ENCODE assay signal across 10 cellular contexts in the genomic region with DNA sequence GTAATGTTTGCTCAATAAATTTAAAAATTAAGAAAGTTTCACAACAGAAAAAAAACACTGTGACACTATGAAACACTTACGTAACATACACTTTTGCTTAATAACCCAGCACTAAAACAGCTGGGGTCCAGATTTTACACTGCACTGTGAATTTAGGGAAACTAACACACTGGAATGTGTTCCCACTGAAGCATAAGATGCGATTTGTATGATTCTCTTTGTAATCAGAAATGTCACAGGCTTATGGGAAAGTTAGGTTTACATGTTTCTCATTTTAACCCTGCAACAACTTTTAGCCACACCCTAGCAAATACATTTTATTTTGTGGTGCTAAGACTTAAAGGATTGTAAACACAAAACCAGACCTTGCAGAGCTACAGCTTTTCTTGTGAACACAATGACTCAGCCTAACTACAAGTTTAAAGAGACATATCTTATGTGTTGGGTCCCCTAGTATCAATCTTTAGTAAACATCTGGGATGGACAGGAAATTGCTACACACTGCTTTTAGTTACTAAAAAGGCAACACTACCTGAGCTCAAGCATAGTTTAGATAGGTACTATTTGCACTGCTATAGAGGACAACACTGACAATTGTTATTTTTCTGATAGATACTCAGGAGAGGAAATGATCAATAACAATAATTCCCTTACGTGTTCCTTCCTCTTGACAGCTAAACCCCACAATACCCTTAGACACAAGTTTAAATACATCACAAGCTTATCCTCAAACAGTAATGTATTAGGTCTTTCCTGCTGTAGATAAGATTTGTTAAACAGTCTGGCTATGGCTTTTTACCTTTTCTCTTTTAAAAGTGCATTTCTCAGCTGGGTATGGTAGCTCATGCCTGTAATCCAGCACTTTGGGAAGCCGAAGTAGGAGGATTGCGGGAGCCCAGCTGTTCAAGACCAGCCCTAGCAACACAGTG. TPM values are rescaled to one million over a fixed set of nuclear protein-coding genes. Genes with fewer than 3 reads are reported as not detected.
DNase-seq lines count a peak whose midpoint lies in the region; ATAC-seq, FAIRE-seq and TF ChIP-seq lines count a peak whose summit lies in the region.
"Had no signal": no experiment of that assay in that cellular context is flagged by ENCODE, and none has a peak within 500 bp of the region (broad histone marks: within the 10 kb centered on the region; RNA-seq: fewer than 3 reads in every experiment).

No MANE protein-coding gene starts in this region.

- H3K36me3 Mint-ChIP-seq in activated CD8-positive, alpha-beta memory T cell treated with anti-CD3 and anti-CD28 coated beads, Interleukin-2, amount 10 ng/mL, durations not matched to agents 7 days and 5 days = peaks cover 2% of the 10 kb centered on the region

- peak overlapping the region; percentile 54 for H2AK5ac ChIP-seq in IMR-90 (ENCODE audit: low read depth, low read length)

- H3K56ac ChIP-seq in IMR-90 (ENCODE audit: extremely low read depth, insufficient read depth, low read length) = no peak overlapping the region

- peaks cover 19 to 41% of the 10 kb centered on the region in 2 experiments; a peak in 3 of 4 replicates for H3K79me1 ChIP-seq in IMR-90 (ENCODE audit: low read depth in 1 of 2, low read length in 2 of 2)

- no peaks in the 10 kb centered on the region; the same call in 1 of the 2 replicates for H4K20me1 ChIP-seq in IMR-90 (ENCODE audit: insufficient read depth, low read length)

- peak overlapping the region; percentile 71; the same call in 1 of the 2 replicates for H3K4ac ChIP-seq in IMR-90 (ENCODE audit: low read depth, low read length)

- intact Hi-C loops in IMR-90 (cut with micrococcal nuclease) = no loop called here

- peaks cover 6% of the 10 kb centered on the region for H3K9me1 ChIP-seq in IMR-90 (ENCODE audit: insufficient read depth, low read length)

- H3K4me3 ChIP-seq in BJ (ENCODE audit: low read depth, low read length) (no peak overlapping the region), IMR-90 (ENCODE audit: insufficient read depth, low read depth, low read length) (no peak overlapping the region), choroid plexus epithelial cell (ENCODE audit: low read depth, low read length) (no peak overlapping the region)
- H3K4me3 ChIP-seq: HAP-1 had no signal

- POLR2A ChIA-PET in BJ (lab: Charles Lee) = interaction anchor here (0.8 kb wide), 1 partner anchor 236 kb away, joined by 3 read pairs; no protein-coding TSS in a partner anchor
- POLR2A ChIA-PET in IMR-90 (lab: Charles Lee; ENCODE audit: unreplicated experiment) = no interaction called here

- peak overlapping the region; percentile 93 for H3K18ac ChIP-seq in IMR-90 (ENCODE audit: low read depth, low read length)

- H3K27me3 ChIP-seq in BJ (ENCODE audit: control insufficient read depth, insufficient read depth, low read length) (no peaks in the 10 kb centered on the region), IMR-90 (ENCODE audit: control insufficient read depth, insufficient read depth, low read length) (no peaks in the 10 kb centered on the region)

- H2AK9ac ChIP-seq in IMR-90 (replicated peaks; ENCODE audit: low read depth, low read length, poor library complexity) = no peak overlapping the region

- H3K9me3 ChIP-seq in IMR-90 (ENCODE audit: control insufficient read depth, insufficient read depth, low read length) = no peaks in the 10 kb centered on the region
- H3K9me3 ChIP-seq: HAP-1 had no signal

- WGBS in IMR-90 (ENCODE audit: extremely low coverage in 2 of 2, insufficient read length in 1 of 2), 2 experiments = no CpG with 5 or more reads among the region's 5 CpGs

- peak overlapping the region; percentile 75 for H2BK5ac ChIP-seq in IMR-90 (ENCODE audit: low read depth, low read length, poor library complexity, severe bottlenecking)

- dilution Hi-C loops in IMR-90 (cut with HindIII; ENCODE audit: low sequenced_read_pairs, unreplicated experiment) = no loop called here

- H4K91ac ChIP-seq in IMR-90 (ENCODE audit: insufficient read depth, low read depth, low read length) = 0 out of 2 replicates have a peak overlapping the region, but pooled peaks have one; percentile 26

- H4K5ac ChIP-seq in IMR-90 (ENCODE audit: low read depth, low read length) = peak overlapping the region; percentile 92

- TF ChIP-seq CTCF in BJ (IDR thresholded peaks at IDR 0.05; ENCODE audit: insufficient read depth, low read depth, low read length) (no peak), IMR-90 (conservative IDR thresholded peaks at IDR 0.05; ENCODE audit: low read depth, low read length) (no peak), choroid plexus epithelial cell (conservative IDR thresholded peaks at IDR 0.05; ENCODE audit: low read depth, low read length) (no peak)

- in situ Hi-C loops in IMR-90 (cut with MboI; ENCODE audit: low sequenced_read_pairs) = no loop called here

- H3K36me3 ChIP-seq in BJ (ENCODE audit: control insufficient read depth, insufficient read depth, low read length) (no peaks in the 10 kb centered on the region), IMR-90 (ENCODE audit: control insufficient read depth, insufficient read depth, low read length) (no peaks in the 10 kb centered on the region)
- H3K36me3 ChIP-seq: HAP-1 had no signal

- CTCF ChIA-PET in BJ (lab: Yijun Ruan, JAX) (interaction anchor here (0.6 to 1.7 kb wide), 5 partner anchors 23 to 353 kb away, joined by 3 to 5 read pairs (median 3); no protein-coding TSS in a partner anchor), IMR-90 (lab: Yijun Ruan, JAX) (interaction anchor here (0.8 to 2.2 kb wide), 4 partner anchors 23 to 44 kb away, joined by 3 to 6 read pairs (median 4); no protein-coding TSS in a partner anchor)
- CTCF ChIA-PET in activated CD8-positive, alpha-beta memory T cell treated with anti-CD3 and anti-CD28 coated beads, Interleukin-2, amount 10 ng/mL, durations not matched to agents 7 days and 5 days (lab: Charles Lee) = interaction anchor here (1.1 to 1.3 kb wide), 2 partner anchors 11 to 34 kb away, joined by 3 read pairs; no protein-coding TSS in a partner anchor

- no peak for TF ChIP-seq RAD21 in IMR-90 (IDR thresholded peaks at IDR 0.05; ENCODE audit: low read length)

- H3K4me1 Mint-ChIP-seq in activated CD8-positive, alpha-beta memory T cell treated with anti-CD3 and anti-CD28 coated beads, Interleukin-2, amount 10 ng/mL, durations not matched to agents 7 days and 5 days = peaks cover 17% of the 10 kb centered on the region

- TF ChIP-seq POLR2A in IMR-90 (IDR thresholded peaks at IDR 0.05; ENCODE audit: low read depth, low read length) = no peak

- peak; percentile 16 for ATAC-seq in IMR-90 (ENCODE audit: low read depth)
- ATAC-seq in activated CD8-positive, alpha-beta memory T cell treated with anti-CD3 and anti-CD28 coated beads, Interleukin-2, amount 10 ng/mL, durations not matched to agents 7 days and 5 days = no peak
- ATAC-seq in HG02852 (IDR thresholded peaks at IDR 0.05; ENCODE audit: unreplicated experiment) = no peak

- H3K4me2 ChIP-seq in IMR-90 (ENCODE audit: low read depth, low read length) = peak overlapping the region; percentile 84

- H3K9ac ChIP-seq in IMR-90 (ENCODE audit: low read depth, low read length) = peak overlapping the region; percentile 13; the same call in 1 of the 2 replicates

- peak; percentile 90 for DNase-seq in BJ (ENCODE audit: low read depth)
- peak; percentile 95 for DNase-seq in IMR-90
- DNase-seq in choroid plexus epithelial cell (ENCODE audit: low read depth) = peak; percentile 90
- peak; percentile 31 for DNase-seq in myocyte (ENCODE audit: low read depth)
- DNase-seq in NCI-H2227 treated with DMSO at 0.1 percent for 48 hours (lab: John Stamatoyannopoulos, UW) = no peak
- DNase-seq in frontal cortex (ENCODE audit: low spot score in 2 of 2) = no peak
- DNase-seq in activated CD8-positive, alpha-beta memory T cell treated with anti-CD3 and anti-CD28 coated beads, Interleukin-2, amount 10 ng/mL, durations not matched to agents 7 days and 5 days = no peak
- DNase-seq: NCI-H2171 had no signal

- H2BK20ac ChIP-seq in IMR-90 (ENCODE audit: low read depth, low read length) = peak overlapping the region; percentile 47; the same call in 1 of the 2 replicates

- H3K14ac ChIP-seq in IMR-90 (replicated peaks; ENCODE audit: low read depth, low read length) = peak overlapping the region; percentile 5; the same call in 1 of the 2 replicates

- H2BK15ac ChIP-seq in IMR-90 (ENCODE audit: low read depth, low read length) = peak overlapping the region; percentile 52; the same call in 2 of the 3 replicates

- H3K4me1 ChIP-seq in IMR-90 (ENCODE audit: control insufficient read depth, insufficient read depth, low read length) = peaks cover 24% of the 10 kb centered on the region

- H4K8ac ChIP-seq in IMR-90 (ENCODE audit: low read depth in 2 of 2, low read length in 2 of 2) = peak overlapping the region in 1 of 2 experiments; percentile 41; a peak in 2 of 4 replicates

- peaks cover 39% of the 10 kb centered on the region for H3K27me3 Mint-ChIP-seq in activated CD8-positive, alpha-beta memory T cell treated with anti-CD3 and anti-CD28 coated beads, Interleukin-2, amount 10 ng/mL, durations not matched to agents 7 days and 5 days

- peak overlapping the region; percentile 79 for H3K27ac ChIP-seq in IMR-90 (ENCODE audit: insufficient read depth, low read length)

- no peak overlapping the region for H3K27ac Mint-ChIP-seq in activated CD8-positive, alpha-beta memory T cell treated with anti-CD3 and anti-CD28 coated beads, Interleukin-2, amount 10 ng/mL, durations not matched to agents 7 days and 5 days

- H2BK120ac ChIP-seq in IMR-90 (ENCODE audit: low read depth, low read length) = peak overlapping the region; percentile 68

- no peaks in the 10 kb centered on the region for H3K9me3 Mint-ChIP-seq in activated CD8-positive, alpha-beta memory T cell treated with anti-CD3 and anti-CD28 coated beads, Interleukin-2, amount 10 ng/mL, durations not matched to agents 7 days and 5 days (ENCODE audit: low read depth)

- H3K4me3 Mint-ChIP-seq in activated CD8-positive, alpha-beta memory T cell treated with anti-CD3 and anti-CD28 coated beads, Interleukin-2, amount 10 ng/mL, durations not matched to agents 7 days and 5 days = no peak overlapping the region

- H3K23ac ChIP-seq in IMR-90 (ENCODE audit: low read depth, low read length) = no peak overlapping the region; the same call in 1 of the 2 replicates

- no TSS peak for BruUV-seq in IMR-90 (replicated peaks; lab: Mats Ljungman, UMichigan)

- FAIRE-seq in frontal cortex (lab: Jason Lieb, UNC) = no peak

- no peak overlapping the region for H2AFZ ChIP-seq in IMR-90 (replicated peaks; ENCODE audit: low read length, poor library complexity)

RNA-seq across cellular contexts. Expression of gene PLD1, which starts 3.8 kb away (rescaled TPM):
- 6.4 and 10.5 TPM in 2 replicates for polyA plus RNA-seq in BJ (2011; rRNA removed)
- 12.8 and 13.2 TPM in 2 replicates for polyA minus RNA-seq in BJ (2011; rRNA and poly(A)+ RNA removed)
- 9.2 and 9.7 TPM in 2 replicates for total RNA-seq in IMR-90 (2012; rRNA removed)
- 2.6 and 3.3 TPM in 2 replicates for polyA plus RNA-seq in IMR-90 (2012; rRNA removed)
- polyA plus RNA-seq in IMR-90 (2012; cell fraction: cytosol; rRNA removed) = 1.3 and 1.5 TPM in 2 replicates
- polyA plus RNA-seq in IMR-90 (2012; cell fraction: nucleus; rRNA removed; ENCODE audit: low replicate concordance) = 2.7 and 23.1 TPM in 2 replicates
- total RNA-seq in myocyte = 5.3 and 6.0 TPM in 2 replicates
- 1.9 TPM for polyA plus RNA-seq in myocyte (2012)
- total RNA-seq in frontal cortex = 4.1 TPM
- total RNA-seq in activated CD8-positive, alpha-beta memory T cell treated with anti-CD3 and anti-CD28 coated beads, Interleukin-2, amount 10 ng/mL, durations not matched to agents 7 days and 5 days = 1 to 10 TPM; 2.0 to 3.4 TPM

RNA-seq across cellular contexts. Expression of gene TMEM212, which starts 36.7 kb away (rescaled TPM):
- polyA plus RNA-seq in BJ (2011; rRNA removed) = not detected in 2 replicates
- polyA minus RNA-seq in BJ (2011; rRNA and poly(A)+ RNA removed) = not detected in 2 replicates
- not detected in 2 replicates for total RNA-seq in IMR-90 (2012; rRNA removed)
- not detected in 2 replicates for polyA plus RNA-seq in IMR-90 (2012; rRNA removed)
- not detected in 2 replicates for polyA plus RNA-seq in IMR-90 (2012; cell fraction: cytosol; rRNA removed)
- not detected in 2 replicates for polyA plus RNA-seq in IMR-90 (2012; cell fraction: nucleus; rRNA removed; ENCODE audit: low replicate concordance)
- not detected in 2 replicates for total RNA-seq in myocyte
- not detected for polyA plus RNA-seq in myocyte (2012)
- total RNA-seq in frontal cortex = not detected
- total RNA-seq in activated CD8-positive, alpha-beta memory T cell treated with anti-CD3 and anti-CD28 coated beads, Interleukin-2, amount 10 ng/mL, durations not matched to agents 7 days and 5 days = not detected

Comparison
In these comparisons a context has a peak if more than half of its experiments do, and no peak if none do; other contexts are left out.
1. DNase-seq: peak in BJ (single experiment), IMR-90 (single experiment), choroid plexus epithelial cell (single experiment) and myocyte (single experiment); none in NCI-H2227 treated with DMSO at 0.1 percent for 48 hours (single experiment), frontal cortex (0 of 2) and activated CD8-positive, alpha-beta memory T cell treated with anti-CD3 and anti-CD28 coated beads, Interleukin-2, amount 10 ng/mL, durations not matched to agents 7 days and 5 days (single experiment).